14 cellular contexts compared by ENCODE assay signal in the genomic region with DNA sequence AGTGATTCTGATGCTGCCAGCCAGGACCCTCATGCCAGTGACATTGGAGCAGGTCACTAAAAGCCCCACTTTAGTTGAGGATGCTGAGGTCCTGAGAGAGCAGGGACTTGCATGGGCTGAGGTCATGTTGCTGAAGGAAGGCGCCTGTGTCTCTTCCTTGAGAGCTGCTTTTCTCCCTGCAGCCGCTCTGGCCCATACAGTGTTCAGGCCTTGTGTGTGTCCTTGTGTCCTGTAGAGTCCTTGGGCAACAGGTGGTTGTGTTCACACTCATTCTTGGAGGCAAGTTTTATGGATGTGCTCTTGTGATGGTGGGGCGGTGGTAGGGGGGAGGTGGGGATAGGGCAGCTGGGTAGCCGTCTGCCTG. TPM values are rescaled to one million over a fixed set of nuclear protein-coding genes. Genes with fewer than 3 reads are reported as not detected.
DNase-seq lines count a peak whose midpoint lies in the region; ATAC-seq and TF ChIP-seq lines count a peak whose summit lies in the region.
"Had no signal": no experiment of that assay in that cellular context is flagged by ENCODE, and none has a peak within 500 bp of the region (broad histone marks: within the 10 kb centered on the region; RNA-seq: fewer than 3 reads in every experiment).

No MANE protein-coding gene starts in this region.

- H3K27me3 ChIP-seq in CD8-positive, alpha-beta T cell (ENCODE audit: insufficient read depth, low read length) = no peaks in the 10 kb centered on the region
- H3K27me3 ChIP-seq in colonic mucosa (no peaks in the 10 kb centered on the region), foreskin keratinocyte (no peaks in the 10 kb centered on the region)
- H3K27me3 ChIP-seq: heart left ventricle, right lobe of liver had no signal

- peak overlapping the region; percentile 24 for H3K27ac ChIP-seq in CD8-positive, alpha-beta T cell (ENCODE audit: low read depth, low read length)
- H3K27ac ChIP-seq in RWPE1 = peak overlapping the region; percentile 51
- H3K27ac ChIP-seq in colonic mucosa = peak overlapping the region; percentile 3
- no peak overlapping the region for H3K27ac ChIP-seq in foreskin keratinocyte

- peaks cover 10% of the 10 kb centered on the region for H3K36me3 ChIP-seq in CD8-positive, alpha-beta T cell (ENCODE audit: insufficient read depth, low read length)
- no peaks in the 10 kb centered on the region for H3K36me3 ChIP-seq in colonic mucosa
- H3K36me3 ChIP-seq in mucosa of descending colon (ENCODE audit: low read depth) = peaks cover 3% of the 10 kb centered on the region

- H3K9ac ChIP-seq in colonic mucosa (ENCODE audit: low read depth in 2 of 2, low read length in 2 of 2) = no peak overlapping the region

- peaks cover 96% of the 10 kb centered on the region for H3K4me1 ChIP-seq in CD8-positive, alpha-beta T cell (ENCODE audit: insufficient read depth, low read length)
- H3K4me1 ChIP-seq in colonic mucosa = peaks cover 21% of the 10 kb centered on the region
- peaks cover 21% of the 10 kb centered on the region for H3K4me1 ChIP-seq in mucosa of descending colon (ENCODE audit: low read depth)
- peaks cover 47% of the 10 kb centered on the region for H3K4me1 ChIP-seq in foreskin keratinocyte

- H3K9me3 ChIP-seq in CD8-positive, alpha-beta T cell (ENCODE audit: low read length) = no peaks in the 10 kb centered on the region
- H3K9me3 ChIP-seq in colonic mucosa (no peaks in the 10 kb centered on the region), mucosa of descending colon (no peaks in the 10 kb centered on the region)
- H3K9me3 ChIP-seq: heart left ventricle, right lobe of liver had no signal

- H3K4me3 ChIP-seq in CD8-positive, alpha-beta T cell (ENCODE audit: low read depth, low read length) = peak overlapping the region; percentile 15
- no peak overlapping the region for H3K4me3 ChIP-seq in colonic mucosa
- no peak overlapping the region for H3K4me3 ChIP-seq in mucosa of descending colon
- H3K4me3 ChIP-seq: heart left ventricle, right lobe of liver had no signal

- no peak for DNase-seq in CD8-positive, alpha-beta T cell
- DNase-seq in RWPE1 (ENCODE audit: low spot score) (no peak), colonic mucosa (no peak), progenitor cell of endocrine pancreas (ENCODE audit: low spot score, unreplicated experiment) (no peak), mucosa of descending colon (no peak), foreskin keratinocyte (no peak)
- DNase-seq: kidney glomerular epithelial cell; NCI-H2029; NCI-H748 treated with DMSO at 0.1 percent for 48 hours; stimulated activated naive B cell treated with anti-CD40 and anti-IgM and Interleukin-4, amounts not matched to agents 10 μg/mL and 1 μg/mL and 100 μg/mL, for 72 hours had no signal

- peaks cover 96% of the 10 kb centered on the region for H3K4me1 Mint-ChIP-seq in CD8-positive, alpha-beta T cell (ENCODE audit: low read depth)
- peaks cover 31% of the 10 kb centered on the region for H3K4me1 Mint-ChIP-seq in progenitor cell of endocrine pancreas (ENCODE audit: low read depth)

- H3K27me3 Mint-ChIP-seq in CD8-positive, alpha-beta T cell (ENCODE audit: low read depth) = no peaks in the 10 kb centered on the region
- H3K27me3 Mint-ChIP-seq in progenitor cell of endocrine pancreas = no peaks in the 10 kb centered on the region
- H3K27me3 Mint-ChIP-seq: stimulated activated naive B cell treated with anti-CD40 and anti-IgM and Interleukin-4, amounts not matched to agents 10 μg/mL and 1 μg/mL and 100 μg/mL, for 72 hours had no signal

- no peaks in the 10 kb centered on the region for H3K9me3 Mint-ChIP-seq in CD8-positive, alpha-beta T cell
- H3K9me3 Mint-ChIP-seq in progenitor cell of endocrine pancreas (ENCODE audit: low read depth) = no peaks in the 10 kb centered on the region
- H3K9me3 Mint-ChIP-seq: stimulated activated naive B cell treated with anti-CD40 and anti-IgM and Interleukin-4, amounts not matched to agents 10 μg/mL and 1 μg/mL and 100 μg/mL, for 72 hours had no signal

- POLR2A ChIA-PET in CD8-positive, alpha-beta T cell (lab: Charles Lee) = interaction anchor here (5.5 to 11.0 kb wide), 4 partner anchors 14 to 42 kb away, joined by 20 to 122 read pairs (median 82); no protein-coding TSS in a partner anchor
- POLR2A ChIA-PET in RWPE1 (lab: Yijun Ruan, JAX; ENCODE audit: low non-redundant PET) = no interaction called here

- H3K27ac Mint-ChIP-seq in CD8-positive, alpha-beta T cell = peak overlapping the region; percentile 92
- peak overlapping the region; percentile 12 for H3K27ac Mint-ChIP-seq in progenitor cell of endocrine pancreas
- H3K27ac Mint-ChIP-seq: stimulated activated naive B cell treated with anti-CD40 and anti-IgM and Interleukin-4, amounts not matched to agents 10 μg/mL and 1 μg/mL and 100 μg/mL, for 72 hours had no signal

- no peak for ATAC-seq in CD8-positive, alpha-beta T cell
- ATAC-seq in mucosa of descending colon = no peak
- ATAC-seq in foreskin keratinocyte = no peak
- no peak for ATAC-seq in HG03432 (IDR thresholded peaks at IDR 0.05; ENCODE audit: unreplicated experiment)

- peaks cover 51% of the 10 kb centered on the region for H3K36me3 Mint-ChIP-seq in CD8-positive, alpha-beta T cell
- H3K36me3 Mint-ChIP-seq in progenitor cell of endocrine pancreas (ENCODE audit: insufficient read depth) = peaks cover 27% of the 10 kb centered on the region

- TF ChIP-seq CTCF in CD8-positive, alpha-beta T cell (IDR thresholded peaks at IDR 0.05) = no peak
- TF ChIP-seq CTCF in RWPE1 (conservative IDR thresholded peaks at IDR 0.05; ENCODE audit: low read depth) (no peak), colonic mucosa (IDR thresholded peaks at IDR 0.05) (no peak), progenitor cell of endocrine pancreas (IDR thresholded peaks at IDR 0.05; ENCODE audit: unreplicated experiment) (no peak), mucosa of descending colon (IDR thresholded peaks at IDR 0.05) (no peak), foreskin keratinocyte (conservative IDR thresholded peaks at IDR 0.05) (no peak)

- intact Hi-C loops in CD8-positive, alpha-beta T cell (cut with DNase I, micrococcal nuclease) = loop anchor here (2.0 to 5.0 kb wide), 2 partner anchors 29 to 35 kb away; a partner anchor contains a TSS
- intact Hi-C loops in colonic mucosa (cut with DNase I) (no loop called here), mucosa of descending colon (cut with DNase I, micrococcal nuclease) (no loop called here)

- CTCF ChIA-PET in CD8-positive, alpha-beta T cell (lab: Charles Lee) = interaction anchor here (0.9 to 14.7 kb wide), 5 partner anchors 14 to 42 kb away, joined by 4 to 227 read pairs (median 32); no protein-coding TSS in a partner anchor
- CTCF ChIA-PET in RWPE1 (lab: Yijun Ruan, JAX) = interaction anchor here (0.7 to 1.9 kb wide), 3 partner anchors 18 to 43 kb away, joined by 3 to 6 read pairs (median 5); no protein-coding TSS in a partner anchor

- H3K4me3 Mint-ChIP-seq in CD8-positive, alpha-beta T cell = peak overlapping the region; percentile 77
- no peak overlapping the region for H3K4me3 Mint-ChIP-seq in progenitor cell of endocrine pancreas (ENCODE audit: low read depth)
- H3K4me3 Mint-ChIP-seq: stimulated activated naive B cell treated with anti-CD40 and anti-IgM and Interleukin-4, amounts not matched to agents 10 μg/mL and 1 μg/mL and 100 μg/mL, for 72 hours had no signal

RNA-seq across cellular contexts. Expression of a gene that starts 33.3 kb away (rescaled TPM):
- 10 to 100 TPM; 63.9 to 66.1 TPM for total RNA-seq in CD8-positive, alpha-beta T cell
- total RNA-seq in colonic mucosa (10 to 100 TPM; 83.5 to 91.7 TPM), progenitor cell of endocrine pancreas (126 TPM in 2 replicates), mucosa of descending colon (10 to 100 TPM; 75.5 to 96.5 (median 81.0) TPM), foreskin keratinocyte (105 and 139 TPM in 2 replicates)
- 76.4 and 110 TPM in 2 replicates for polyA plus RNA-seq in foreskin keratinocyte

RNA-seq across cellular contexts. Expression of a gene that starts 50.3 kb away (rescaled TPM):
- total RNA-seq in CD8-positive, alpha-beta T cell = under 1 TPM in 1 of 2 experiments, not detected in 1; 0.36 TPM
- total RNA-seq in colonic mucosa (not detected), progenitor cell of endocrine pancreas (0.11 and 0.12 TPM in 2 replicates), mucosa of descending colon (not detected), foreskin keratinocyte (not detected in 2 replicates)
- 0.02 TPM in 1 of 2 replicates, not detected in the other for polyA plus RNA-seq in foreskin keratinocyte
- total RNA-seq: right lobe of liver, Right ventricle myocardium inferior had no signal
- polyA plus RNA-seq: heart left ventricle had no signal

Comparison
In these comparisons a context has a peak if more than half of its experiments do, and no peak if none do; other contexts are left out.
1. intact Hi-C loops: an anchor here in CD8-positive, alpha-beta T cell (2.0 to 5.0 kb wide); none called in colonic mucosa and mucosa of descending colon.